ENCODE assay signal across 12 cellular contexts in genomic region chr16:58510776-58511628, GRCh38. TPM values are rescaled to one million over a fixed set of nuclear protein-coding genes. Genes with fewer than 3 reads are reported as not detected.
DNase-seq lines count a peak whose midpoint lies in the region; ATAC-seq and TF ChIP-seq lines count a peak whose summit lies in the region.
"Had no signal": no experiment of that assay in that cellular context is flagged by ENCODE, and none has a peak within 500 bp of the region (broad histone marks: within the 10 kb centered on the region; RNA-seq: fewer than 3 reads in every experiment).

No MANE protein-coding gene starts in this region.

- no peak overlapping the region for H3K4me3 ChIP-seq in HUES64 (ENCODE audit: low read length)

- H3K27me3 ChIP-seq in HUES64 (ENCODE audit: insufficient read depth, low read length), result no peaks in the 10 kb centered on the region
- H3K27me3 ChIP-seq: brain microvascular endothelial cell had no signal

- TF ChIP-seq CTCF in Calu3 (IDR thresholded peaks at IDR 0.05; ENCODE audit: unreplicated experiment), result no peak
- TF ChIP-seq CTCF in glutamatergic neuron (IDR thresholded peaks at IDR 0.05; ENCODE audit: partially characterized antibody, unreplicated experiment), result no peak
- TF ChIP-seq CTCF in progenitor cell of endocrine pancreas (IDR thresholded peaks at IDR 0.05; ENCODE audit: unreplicated experiment), result no peak

- no peak overlapping the region for H3K27ac ChIP-seq in HUES64 (ENCODE audit: low read depth, low read length)
- H3K27ac ChIP-seq: brain microvascular endothelial cell had no signal

- H3K9me3 ChIP-seq in HUES64 (ENCODE audit: insufficient read depth, low read depth, low read length), result no peaks in the 10 kb centered on the region
- H3K9me3 ChIP-seq: SK-N-SH had no signal

- DNase-seq in Calu3 (no peak), glutamatergic neuron (no peak), progenitor cell of endocrine pancreas (ENCODE audit: low spot score, unreplicated experiment) (no peak), NCI-H2107 treated with DMSO at 0.1 percent for 48 hours (lab: John Stamatoyannopoulos, UW; ENCODE audit: unreplicated experiment) (no peak), hippocampal formation (lab: John Stamatoyannopoulos, UW) (no peak)
- DNase-seq: cortex of kidney had no signal

- H3K9me3 Mint-ChIP-seq in Calu3 (ENCODE audit: low read depth, unreplicated experiment) (no peaks in the 10 kb centered on the region), glutamatergic neuron (ENCODE audit: unreplicated experiment) (peaks cover 15% of the 10 kb centered on the region), progenitor cell of endocrine pancreas (ENCODE audit: low read depth) (no peaks in the 10 kb centered on the region)
- H3K9me3 Mint-ChIP-seq: HFFc6 had no signal

- H3K36me3 Mint-ChIP-seq in Calu3 (ENCODE audit: insufficient read depth, unreplicated experiment) (peaks cover 40% of the 10 kb centered on the region), glutamatergic neuron (ENCODE audit: unreplicated experiment) (no peaks in the 10 kb centered on the region), progenitor cell of endocrine pancreas (ENCODE audit: insufficient read depth) (peaks cover 3% of the 10 kb centered on the region)

- H3K4me3 Mint-ChIP-seq in Calu3 (ENCODE audit: low read depth, unreplicated experiment) (no peak overlapping the region), glutamatergic neuron (ENCODE audit: unreplicated experiment) (no peak overlapping the region), progenitor cell of endocrine pancreas (ENCODE audit: low read depth) (no peak overlapping the region)
- H3K4me3 Mint-ChIP-seq: HFFc6 had no signal

- no TSS peak for BruUV-seq in Calu3 (replicated peaks; lab: Mats Ljungman, UMichigan)

- intact Hi-C loops in Calu3 (cut with micrococcal nuclease; ENCODE audit: unreplicated experiment), result loop anchor here (5.0 kb wide), 1 partner anchor 246 kb away; no protein-coding TSS in a partner anchor

- H3K4me1 ChIP-seq in HUES64 (ENCODE audit: insufficient read depth, low read length), result no peaks in the 10 kb centered on the region

- H3K36me3 ChIP-seq in HUES64 (ENCODE audit: insufficient read depth, low read length), result peaks cover 4% of the 10 kb centered on the region; the same call in 1 of the 2 replicates
- H3K36me3 ChIP-seq: brain microvascular endothelial cell had no signal

- H3K27ac Mint-ChIP-seq in Calu3 (ENCODE audit: unreplicated experiment) (peak overlapping the region; percentile 37), glutamatergic neuron (ENCODE audit: unreplicated experiment) (peak overlapping the region; percentile 55), progenitor cell of endocrine pancreas (peak overlapping the region; percentile 47)

- 95% methylated on average over 30 of the region's 30 CpGs for WGBS in HUES64

- no peaks in the 10 kb centered on the region for H3K27me3 Mint-ChIP-seq in Calu3 (ENCODE audit: unreplicated experiment)
- peaks cover 16% of the 10 kb centered on the region for H3K27me3 Mint-ChIP-seq in glutamatergic neuron (ENCODE audit: unreplicated experiment)
- H3K27me3 Mint-ChIP-seq in progenitor cell of endocrine pancreas, result no peaks in the 10 kb centered on the region
- H3K27me3 Mint-ChIP-seq: activated naive CD8-positive, alpha-beta T cell had no signal

- no peak for ATAC-seq in GM19328 (IDR thresholded peaks at IDR 0.05; ENCODE audit: unreplicated experiment)

- H3K4me1 Mint-ChIP-seq in Calu3 (ENCODE audit: low read depth, unreplicated experiment) (peaks cover 12% of the 10 kb centered on the region), glutamatergic neuron (ENCODE audit: low read depth, unreplicated experiment) (peaks cover 8% of the 10 kb centered on the region), progenitor cell of endocrine pancreas (ENCODE audit: low read depth) (peaks cover 14% of the 10 kb centered on the region)

- H3K9ac ChIP-seq in HUES64 (ENCODE audit: low read depth, low read length), result peak overlapping the region; percentile 26; the same call in 1 of the 2 replicates
- H3K9ac ChIP-seq: SK-N-SH had no signal

- CTCF ChIA-PET in Calu3 (lab: Charles Lee), result interaction anchor here (1.2 kb wide), 1 partner anchor 150 kb away, joined by 12 read pairs; no protein-coding TSS in a partner anchor

RNA-seq across cellular contexts. Expression of gene SETD6, which starts 4.3 kb away (rescaled TPM):
- total RNA-seq in Calu3 (2022) (42.8 and 46.8 TPM in 2 replicates), glutamatergic neuron (ENCODE audit: unreplicated experiment) (25.9 TPM), progenitor cell of endocrine pancreas (33.7 and 35.4 TPM in 2 replicates)
- polyA plus RNA-seq in HUES64 (2013, experiment 1 of 2), result 26.5 TPM
- 23.8 TPM for polyA plus RNA-seq in HUES64 (2013, experiment 2 of 2)

RNA-seq across cellular contexts. Expression of gene NDRG4, which starts 11.1 kb away (rescaled TPM):
- 4.9 and 6.1 TPM in 2 replicates for total RNA-seq in Calu3 (2022)
- 11.0 TPM for polyA plus RNA-seq in HUES64 (2013, experiment 1 of 2)
- 26.9 TPM for polyA plus RNA-seq in HUES64 (2013, experiment 2 of 2)
- 677 TPM for total RNA-seq in glutamatergic neuron (ENCODE audit: unreplicated experiment)
- total RNA-seq in progenitor cell of endocrine pancreas, result 25.7 and 37.5 TPM in 2 replicates

Comparison
In these comparisons a context has a peak if more than half of its experiments do, and no peak if none do; other contexts are left out.
1. RNA of gene NDRG4, which starts 11.1 kb away (total RNA-seq): 677 TPM in glutamatergic neuron (single experiment); 25.7 to 37.5 TPM in progenitor cell of endocrine pancreas and 4.9 to 6.1 TPM in Calu3; every median in the first group is over 10 times any median in the second.
2. Peak in every context shown above with its lines, with median percentiles within 50 percentile points of each other: H3K27ac Mint-ChIP-seq.